In the genomic region with DNA sequence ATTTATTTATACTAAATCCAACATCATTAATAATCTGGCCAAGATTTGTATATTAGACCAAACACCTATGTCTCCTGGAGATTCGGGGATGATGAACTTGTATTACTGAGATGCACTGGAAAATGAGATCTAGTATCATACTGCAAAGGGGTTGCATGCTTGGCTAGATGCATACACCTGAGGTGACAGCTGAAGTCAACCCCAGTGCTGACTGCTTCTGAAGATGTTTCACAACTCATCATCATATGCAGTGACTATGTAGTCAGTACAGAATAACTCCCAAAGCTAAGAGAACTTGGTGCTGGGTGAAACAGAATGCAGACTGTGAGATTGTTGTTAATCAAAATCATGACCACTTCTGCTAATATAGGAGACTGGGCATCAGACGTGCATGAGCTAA, we compare ENCODE assay signal across 14 cellular contexts.
DNase-seq lines count a peak whose midpoint lies in the region; ATAC-seq and TF ChIP-seq lines count a peak whose summit lies in the region.
"Had no signal": no experiment of that assay in that cellular context is flagged by ENCODE, and none has a peak within 500 bp of the region (broad histone marks: within the 10 kb centered on the region; RNA-seq: fewer than 3 reads in every experiment).

No MANE protein-coding gene starts in this region.

- no peak overlapping the region for H3K27ac ChIP-seq in SU-DHL-6 (ENCODE audit: low read depth, low read length)
- H3K27ac ChIP-seq in H9 (ENCODE audit: insufficient read length, low read depth, low read length): no peak overlapping the region
- H3K27ac ChIP-seq: A549, C4-2B had no signal

- H2AFZ ChIP-seq in SU-DHL-6 (ENCODE audit: low read depth, low read length, severe bottlenecking): peak overlapping the region; percentile 26
- H2AFZ ChIP-seq in H9 (ENCODE audit: low read length): no peak overlapping the region
- H2AFZ ChIP-seq: GM23338 had no signal

- no peak overlapping the region for H3K27ac Mint-ChIP-seq in activated T-helper 17 cell treated with anti-CD3 and anti-CD28 coated beads, Interleukin-2, amount 50 U/mL, for 72 hours
- no peak overlapping the region for H3K27ac Mint-ChIP-seq in H9
- H3K27ac Mint-ChIP-seq: CD4-positive, alpha-beta memory T cell; GM23338 had no signal

- H3K9me3 ChIP-seq in SU-DHL-6 (ENCODE audit: insufficient read depth, low read length): no peaks in the 10 kb centered on the region
- no peaks in the 10 kb centered on the region for H3K9me3 ChIP-seq in H9 (ENCODE audit: control insufficient read depth, low read depth, low read length)
- H3K9me3 ChIP-seq: A549, BE2C had no signal

- ATAC-seq in GM18907 (IDR thresholded peaks at IDR 0.05; ENCODE audit: unreplicated experiment): peak; percentile 65
- peak; percentile 53 for ATAC-seq in GM21619 (IDR thresholded peaks at IDR 0.05; ENCODE audit: unreplicated experiment)
- ATAC-seq in activated T-helper 17 cell treated with anti-CD3 and anti-CD28 coated beads, Interleukin-2, amount 50 U/mL, for 72 hours (replicated peaks): no peak
- no peak for ATAC-seq in GM18502 (IDR thresholded peaks at IDR 0.05; ENCODE audit: poor library complexity, unreplicated experiment)
- ATAC-seq: A549, GM23338, K562 had no signal

- H4K8ac ChIP-seq in H9 (replicated peaks; ENCODE audit: insufficient read length, low read depth, low read length): no peak overlapping the region

- no peak overlapping the region for H2BK5ac ChIP-seq in H9 (ENCODE audit: insufficient read length, low read length)

- no peak overlapping the region for H3K4me2 ChIP-seq in SU-DHL-6 (ENCODE audit: low read depth, low read length, poor library complexity, severe bottlenecking)
- H3K4me2 ChIP-seq in H9 (ENCODE audit: insufficient read depth, insufficient read length, low read length): no peak overlapping the region
- H3K4me2 ChIP-seq: A549, GM23338 had no signal

- H2AK5ac ChIP-seq in H9 (ENCODE audit: insufficient read length, low read length): no peak overlapping the region

- DNase-seq in H9: no peak
- DNase-seq: BE2C; CD4-positive, alpha-beta memory T cell; H7; Karpas-422 had no signal

- no peak overlapping the region for H3K4me3 ChIP-seq in SU-DHL-6 (ENCODE audit: insufficient read depth, low read length, poor library complexity, severe bottlenecking)
- H3K4me3 ChIP-seq: A549, GM23338, K562 had no signal

- H3K79me1 ChIP-seq in H9 (ENCODE audit: insufficient read depth, low read depth, low read length, poor library complexity, severe bottlenecking): no peaks in the 10 kb centered on the region

- no peak overlapping the region for H3K56ac ChIP-seq in H9 (ENCODE audit: insufficient read length, low read depth, low read length)

- no peak overlapping the region for H3K23ac ChIP-seq in H9 (ENCODE audit: insufficient read length, low read depth, low read length)

- no peak overlapping the region for H2BK20ac ChIP-seq in H9 (ENCODE audit: low read depth, low read length, poor library complexity, severe bottlenecking)

- no peak overlapping the region for H2BK120ac ChIP-seq in H9 (ENCODE audit: low read depth, low read length, poor library complexity, severe bottlenecking)

- H3K36me3 Mint-ChIP-seq in activated T-helper 17 cell treated with anti-CD3 and anti-CD28 coated beads, Interleukin-2, amount 50 U/mL, for 72 hours (ENCODE audit: low read depth): no peaks in the 10 kb centered on the region
- H3K36me3 Mint-ChIP-seq in H9 (ENCODE audit: insufficient read depth in 1 of 3, low read depth in 3 of 3): no peaks in the 10 kb centered on the region
- H3K36me3 Mint-ChIP-seq: CD4-positive, alpha-beta memory T cell had no signal

- TF ChIP-seq CTCF in SU-DHL-6 (IDR thresholded peaks at IDR 0.05; ENCODE audit: insufficient read depth, low read length, poor library complexity, severe bottlenecking) (no peak), H9 (conservative IDR thresholded peaks at IDR 0.05) (no peak)

- no peak overlapping the region for H3K14ac ChIP-seq in H9 (ENCODE audit: insufficient read depth, low read length)

- no peaks in the 10 kb centered on the region for H3K4me1 ChIP-seq in H9 (ENCODE audit: insufficient read depth, low read length)
- H3K4me1 ChIP-seq: A549, BE2C had no signal

- peaks cover 5% of the 10 kb centered on the region for H3K9me3 Mint-ChIP-seq in activated T-helper 17 cell treated with anti-CD3 and anti-CD28 coated beads, Interleukin-2, amount 50 U/mL, for 72 hours
- peaks cover 0 to 2% of the 10 kb centered on the region in 2 experiments; a peak in 1 of 5 replicates for H3K9me3 Mint-ChIP-seq in H9
- H3K9me3 Mint-ChIP-seq: GM23338 had no signal

- no peak overlapping the region for H3K18ac ChIP-seq in H9 (ENCODE audit: insufficient read length, low read depth, low read length)

- H3K79me2 ChIP-seq in SU-DHL-6 (ENCODE audit: insufficient read depth, low read length) (no peaks in the 10 kb centered on the region), H9 (ENCODE audit: insufficient read depth, low read length) (no peaks in the 10 kb centered on the region)

- no peaks in the 10 kb centered on the region for H3K36me3 ChIP-seq in SU-DHL-6 (ENCODE audit: low read length)
- H3K36me3 ChIP-seq: BE2C had no signal

- H4K91ac ChIP-seq in H9 (ENCODE audit: insufficient read length, low read depth, low read length): no peak overlapping the region

- no peaks in the 10 kb centered on the region for H3K27me3 ChIP-seq in SU-DHL-6 (ENCODE audit: low read length)
- H3K27me3 ChIP-seq in H9 (ENCODE audit: insufficient read depth, low read length): no peaks in the 10 kb centered on the region
- H3K27me3 ChIP-seq: BE2C had no signal

- no peaks in the 10 kb centered on the region for H3K27me3 Mint-ChIP-seq in activated T-helper 17 cell treated with anti-CD3 and anti-CD28 coated beads, Interleukin-2, amount 50 U/mL, for 72 hours
- H3K27me3 Mint-ChIP-seq in H9 (ENCODE audit: low read depth): no peaks in the 10 kb centered on the region
- H3K27me3 Mint-ChIP-seq: CD4-positive, alpha-beta memory T cell had no signal

- H3K4me1 Mint-ChIP-seq in activated T-helper 17 cell treated with anti-CD3 and anti-CD28 coated beads, Interleukin-2, amount 50 U/mL, for 72 hours: no peaks in the 10 kb centered on the region
- no peaks in the 10 kb centered on the region; a peak in 1 of 4 replicates for H3K4me1 Mint-ChIP-seq in H9
- H3K4me1 Mint-ChIP-seq: CD4-positive, alpha-beta memory T cell; GM23338 had no signal

- H3F3A ChIP-seq in SU-DHL-6 (ENCODE audit: insufficient read depth): no peaks in the 10 kb centered on the region

- H4K5ac ChIP-seq in H9 (ENCODE audit: insufficient read length, low read depth, low read length): no peak overlapping the region

- no peaks in the 10 kb centered on the region for H3K23me2 ChIP-seq in H9 (ENCODE audit: insufficient read length, low read depth, low read length, poor library complexity, severe bottlenecking)

- no peak overlapping the region for H2BK15ac ChIP-seq in H9 (ENCODE audit: low read depth, low read length)

- no CpG with 5 or more reads among the region's 2 CpGs for WGBS in H9 (ENCODE audit: extremely low coverage, insufficient read length, low lambda C conversion rate)

- H3K9me2 ChIP-seq in SU-DHL-6 (replicated peaks; ENCODE audit: insufficient read depth, low read length): no peaks in the 10 kb centered on the region

- H3K4me3 Mint-ChIP-seq in activated T-helper 17 cell treated with anti-CD3 and anti-CD28 coated beads, Interleukin-2, amount 50 U/mL, for 72 hours: no peak overlapping the region
- no peak overlapping the region for H3K4me3 Mint-ChIP-seq in H9
- H3K4me3 Mint-ChIP-seq: CD4-positive, alpha-beta memory T cell; GM23338 had no signal

- H3K9ac ChIP-seq in SU-DHL-6 (ENCODE audit: low read length): no peak overlapping the region
- no peak overlapping the region for H3K9ac ChIP-seq in H9 (ENCODE audit: extremely low read depth, insufficient read length, low read length)

- no peak overlapping the region for H3K4ac ChIP-seq in H9 (ENCODE audit: low read depth, low read length)

- no peak overlapping the region for H3T11ph ChIP-seq in H9 (ENCODE audit: low read length)

- H4K20me1 ChIP-seq in SU-DHL-6 (ENCODE audit: low read depth, low read length): no peaks in the 10 kb centered on the region
- H4K20me1 ChIP-seq in H9 (ENCODE audit: control insufficient read depth, insufficient read depth, insufficient read length): no peaks in the 10 kb centered on the region

- no peak overlapping the region for H2BK12ac ChIP-seq in H9 (ENCODE audit: insufficient read length, low read depth, low read length)

Comparison
In these comparisons a context has a peak if more than half of its experiments do, and no peak if none do; other contexts are left out.
1. ATAC-seq: peak in GM18907 (single experiment) and GM21619 (single experiment); none in activated T-helper 17 cell treated with anti-CD3 and anti-CD28 coated beads, Interleukin-2, amount 50 U/mL, for 72 hours (single experiment) and GM18502 (single experiment).